Comparison of ENCODE assay signal across 2 cellular contexts in genomic region chr4:20987191-20987590, GRCh38.
A peak's percentile ranks its signal among the peaks of the same experiment; 100 is the strongest.
TF ChIP-seq lines count a peak whose summit lies in the region.

No MANE protein-coding gene starts in this region.

TF ChIP-seq in GM23338, 12 proteins besides CTCF, POLR2A, EP300 and RAD21:
- TF ChIP-seq CREB1 (CRISPR knock-in tag; IDR thresholded peaks at IDR 0.05; ENCODE audit: low read depth) (no peak), ETS1 (IDR thresholded peaks at IDR 0.05) (no peak), POLR2AphosphoS5 (IDR thresholded peaks at IDR 0.05; ENCODE audit: low read depth) (no peak), ZNF462 (CRISPR knock-in tag; IDR thresholded peaks at IDR 0.05) (no peak), REST (IDR thresholded peaks at IDR 0.05; ENCODE audit: unreplicated experiment) (no peak)

TF ChIP-seq in H1, 55 proteins besides CTCF, POLR2A, EP300 and RAD21:
- TF ChIP-seq JUND (IDR thresholded peaks at IDR 0.05; ENCODE audit: low read length) = no peak
- TF ChIP-seq NRF1 (IDR thresholded peaks at IDR 0.05; ENCODE audit: low read depth, low read length) = no peak
- no peak for TF ChIP-seq YY1 (IDR thresholded peaks at IDR 0.05; ENCODE audit: low read depth, low read length)
- TF ChIP-seq SP4 (IDR thresholded peaks at IDR 0.05; ENCODE audit: low read length) = no peak
- no peak for TF ChIP-seq SP1 (IDR thresholded peaks at IDR 0.05; ENCODE audit: low read depth, low read length)
- TF ChIP-seq SRF (IDR thresholded peaks at IDR 0.05; ENCODE audit: low read depth, low read length) = peak; percentile 50; the same call in 1 of the 2 replicates
- no peak for TF ChIP-seq GABPA (IDR thresholded peaks at IDR 0.05; ENCODE audit: borderline replicate concordance, insufficient read depth, low read length)
TF ChIP-seq in H1: peak in this region for 1.
